8 cellular contexts compared by ENCODE assay signal in the genomic region with DNA sequence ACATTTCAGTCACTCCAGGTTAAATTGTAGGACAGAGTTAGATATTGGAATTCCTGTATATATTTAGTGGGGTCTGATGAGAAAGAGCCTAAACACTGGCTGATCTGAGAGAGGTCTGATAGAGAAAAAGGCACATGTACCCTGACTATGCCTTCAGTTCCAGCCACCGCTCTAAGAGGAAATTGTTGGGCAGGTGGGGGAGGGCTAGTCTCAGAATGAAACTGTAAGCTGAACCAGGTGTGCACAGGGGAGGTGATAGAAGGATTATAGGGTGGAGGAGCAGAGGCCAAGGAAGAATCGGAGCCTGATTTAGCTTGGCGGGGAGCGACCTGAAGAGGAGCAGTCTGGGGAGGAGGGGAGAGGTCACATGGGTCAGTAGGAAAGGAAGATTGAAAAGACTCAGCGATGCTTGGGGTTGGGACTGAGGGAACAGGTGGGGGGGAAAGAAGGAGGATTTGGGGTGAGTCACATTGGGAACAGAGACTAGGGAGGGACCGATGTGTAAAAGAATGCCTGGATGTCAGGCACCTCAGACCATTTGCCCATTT.
DNase-seq lines count a peak whose midpoint lies in the region; ATAC-seq and TF ChIP-seq lines count a peak whose summit lies in the region.
"Not testable (repeated sequence)": the region's sequence is repeated elsewhere in the genome, so short reads cannot be mapped to it uniquely, and the experiment has no call there.

No MANE protein-coding gene starts in this region.

- H3K36me3 Mint-ChIP-seq in CD4-positive, alpha-beta T cell (ENCODE audit: low read depth); activated CD4-positive, alpha-beta T cell treated with anti-CD3 and anti-CD28 coated beads for 36 hours (ENCODE audit: low read depth); neural progenitor cell: not testable (repeated sequence)

- not testable (repeated sequence) for H3K27me3 Mint-ChIP-seq in CD4-positive, alpha-beta T cell; activated CD4-positive, alpha-beta T cell treated with anti-CD3 and anti-CD28 coated beads for 36 hours; neural progenitor cell (ENCODE audit: insufficient read depth, low read depth)

- H3K4me3 Mint-ChIP-seq in CD4-positive, alpha-beta T cell: peak overlapping the region; percentile 71
- H3K4me3 Mint-ChIP-seq in activated CD4-positive, alpha-beta T cell treated with anti-CD3 and anti-CD28 coated beads for 36 hours: peak overlapping the region; percentile 57
- H3K4me3 Mint-ChIP-seq in neural progenitor cell: not testable (repeated sequence)

- H4K20me1 ChIP-seq in OCI-LY3 (ENCODE audit: insufficient read depth, low read length); neural progenitor cell (ENCODE audit: low read depth): not testable (repeated sequence)

- H3K4me2 ChIP-seq in OCI-LY3 (ENCODE audit: low read length) (peak overlapping the region; percentile 65), neural progenitor cell (peak overlapping the region; percentile 11)

- peak; percentile 16 to 49 (median 28) for DNase-seq in CD4-positive, alpha-beta T cell
- DNase-seq in activated CD4-positive, alpha-beta T cell treated with anti-CD3 and anti-CD28 coated beads for 36 hours: peak; percentile 65
- DNase-seq in activated CD8-positive, alpha-beta memory T cell treated with anti-CD3 and anti-CD28 coated beads, Interleukin-2, amount 50 U/mL, for 4 hours: peak; percentile 42
- peak; percentile 31 for DNase-seq in activated gamma-delta T cell treated with Interleukin-2 at 50 U/mL for 16 hours
- DNase-seq in effector memory CD4-positive, alpha-beta T cell; neural progenitor cell (ENCODE audit: low spot score): not testable (repeated sequence)
- peak; percentile 32 for DNase-seq in stimulated activated CD8-positive, alpha-beta memory T cell treated with anti-CD3 and anti-CD28 coated beads, Interleukin-4, amount 100 ng/mL, for 48 hours

- H3K9ac ChIP-seq in OCI-LY3 (ENCODE audit: low read length): peak overlapping the region; percentile 3; the same call in 1 of the 2 replicates
- not testable (repeated sequence) for H3K9ac ChIP-seq in neural progenitor cell

- H3K4me3 ChIP-seq in OCI-LY3 (ENCODE audit: low read length): peak overlapping the region; percentile 48
- peak overlapping the region; percentile 15 for H3K4me3 ChIP-seq in effector memory CD4-positive, alpha-beta T cell (ENCODE audit: insufficient read depth, low read depth, low read length, poor library complexity, severe bottlenecking)
- H3K4me3 ChIP-seq in neural progenitor cell: not testable (repeated sequence)

- not testable (repeated sequence) for H3K36me3 ChIP-seq in OCI-LY3 (replicated peaks; ENCODE audit: low read depth, low read length); effector memory CD4-positive, alpha-beta T cell (ENCODE audit: control insufficient read depth, insufficient read depth, low read length); neural progenitor cell

- not testable (repeated sequence) for H3K9me3 Mint-ChIP-seq in CD4-positive, alpha-beta T cell; activated CD4-positive, alpha-beta T cell treated with anti-CD3 and anti-CD28 coated beads for 36 hours (ENCODE audit: low read depth); neural progenitor cell

- H3K27ac Mint-ChIP-seq in CD4-positive, alpha-beta T cell; neural progenitor cell: not testable (repeated sequence)
- peak overlapping the region; percentile 88 for H3K27ac Mint-ChIP-seq in activated CD4-positive, alpha-beta T cell treated with anti-CD3 and anti-CD28 coated beads for 36 hours

- POLR2A ChIA-PET in CD4-positive, alpha-beta T cell (lab: Charles Lee): interaction anchor here (0.6 to 2.1 kb wide), 13 partner anchors 24 to 109 kb away, joined by 3 to 9 read pairs (median 5); partner anchors contain the start of gene SIRPG
- POLR2A ChIA-PET in activated CD4-positive, alpha-beta T cell treated with anti-CD3 and anti-CD28 coated beads for 36 hours (lab: Charles Lee): not testable (repeated sequence)

- H3F3A ChIP-seq in neural progenitor cell (ENCODE audit: low read depth): not testable (repeated sequence)

- H3K9me3 ChIP-seq in CD4-positive, alpha-beta T cell (ENCODE audit: control insufficient read depth, low read length); OCI-LY3 (ENCODE audit: insufficient read depth, low read length); effector memory CD4-positive, alpha-beta T cell (ENCODE audit: control insufficient read depth, low read length); neural progenitor cell (ENCODE audit: low read depth): not testable (repeated sequence)

- not testable (repeated sequence) for H3K27me3 ChIP-seq in CD4-positive, alpha-beta T cell (ENCODE audit: control insufficient read depth, insufficient read depth, low read length); effector memory CD4-positive, alpha-beta T cell (replicated peaks; ENCODE audit: control insufficient read depth, insufficient read depth, low read length, poor library complexity, severe bottlenecking); neural progenitor cell
- H3K27me3 ChIP-seq in OCI-LY3 (ENCODE audit: low read depth, low read length): peaks cover 33% of the 10 kb centered on the region

- H3K4me1 Mint-ChIP-seq in CD4-positive, alpha-beta T cell (ENCODE audit: low read depth); neural progenitor cell: not testable (repeated sequence)
- peaks cover 40% of the 10 kb centered on the region for H3K4me1 Mint-ChIP-seq in activated CD4-positive, alpha-beta T cell treated with anti-CD3 and anti-CD28 coated beads for 36 hours

- not testable (repeated sequence) for TF ChIP-seq CTCF in CD4-positive, alpha-beta T cell (IDR thresholded peaks at IDR 0.05); OCI-LY3 (IDR thresholded peaks at IDR 0.05; ENCODE audit: low read depth, low read length); neural progenitor cell (IDR thresholded peaks at IDR 0.05)

- CTCF ChIA-PET in CD4-positive, alpha-beta T cell (lab: Charles Lee): interaction anchor here (1.2 to 1.7 kb wide), 2 partner anchors 222 to 228 kb away, joined by 3 to 4 read pairs; no protein-coding TSS in a partner anchor
- CTCF ChIA-PET in activated CD4-positive, alpha-beta T cell treated with anti-CD3 and anti-CD28 coated beads for 36 hours (lab: Charles Lee): interaction anchor here (1.1 to 1.3 kb wide), 3 partner anchors 33 to 228 kb away, joined by 3 to 4 read pairs (median 3); no protein-coding TSS in a partner anchor

- H2AFZ ChIP-seq in OCI-LY3 (ENCODE audit: low read depth, low read length); neural progenitor cell (replicated peaks): not testable (repeated sequence)

- ATAC-seq in CD4-positive, alpha-beta T cell (ENCODE audit: poor library complexity): peak; percentile 76
- ATAC-seq in activated CD4-positive, alpha-beta T cell treated with anti-CD3 and anti-CD28 coated beads for 36 hours: peak; percentile 59

- H3K79me2 ChIP-seq in OCI-LY3 (ENCODE audit: low read length); neural progenitor cell (ENCODE audit: low read depth): not testable (repeated sequence)

- H3K27ac ChIP-seq in CD4-positive, alpha-beta T cell (ENCODE audit: low read depth, low read length): peak overlapping the region; percentile 30
- not testable (repeated sequence) for H3K27ac ChIP-seq in OCI-LY3 (ENCODE audit: low read length); effector memory CD4-positive, alpha-beta T cell (ENCODE audit: insufficient read depth, low read length, poor library complexity, severe bottlenecking); neural progenitor cell

- peaks cover 27% of the 10 kb centered on the region for H3K4me1 ChIP-seq in OCI-LY3 (ENCODE audit: low read length)
- not testable (repeated sequence) for H3K4me1 ChIP-seq in effector memory CD4-positive, alpha-beta T cell (ENCODE audit: control insufficient read depth, insufficient read depth, low read length, poor library complexity, severe bottlenecking); neural progenitor cell

- intact Hi-C loops in CD4-positive, alpha-beta T cell (cut with DNase I, micrococcal nuclease): loop anchor here (5.0 to 10.0 kb wide), 5 partner anchors 45 to 197 kb away; partner anchors contain the start of gene SIRPG (in 1 of the 2)
- intact Hi-C loops in activated CD4-positive, alpha-beta T cell treated with anti-CD3 and anti-CD28 coated beads for 36 hours (cut with DNase I, micrococcal nuclease): loop anchor here (2.0 to 10.0 kb wide), 7 partner anchors 45 to 467 kb away; partner anchors contain the start of genes SIRPG (in 1 of the 2) and SNPH (in 1 of the 2)
